In genomic region chr20:53488779-53489272, GRCh38 we compare ENCODE assay signal across 2 cellular contexts.
A peak's percentile ranks its signal among the peaks of the same experiment; 100 is the strongest.
TF ChIP-seq lines count a peak whose summit lies in the region.

No MANE protein-coding gene starts in this region.

TF ChIP-seq in K562, 482 proteins besides CTCF, POLR2A, EP300 and RAD21 (continued from another document):
- no peak for TF ChIP-seq SRF (CRISPR knock-in tag; IDR thresholded peaks at IDR 0.05)
- TF ChIP-seq ZNF212 (CRISPR knock-in tag; IDR thresholded peaks at IDR 0.05): no peak
- TF ChIP-seq MEIS2 (IDR thresholded peaks at IDR 0.05; ENCODE audit: partially characterized antibody): peak; percentile 11

TF ChIP-seq in neural cell, 6 proteins besides CTCF, POLR2A, EP300 and RAD21 (continued from another document):
- TF ChIP-seq SMC3 (conservative IDR thresholded peaks at IDR 0.05; ENCODE audit: poor library complexity) (no peak), TAF1 (IDR thresholded peaks at IDR 0.05; ENCODE audit: low read depth) (no peak), MXI1 (conservative IDR thresholded peaks at IDR 0.05; ENCODE audit: poor library complexity, severe bottlenecking) (no peak)
- TF ChIP-seq, protein P1, sequence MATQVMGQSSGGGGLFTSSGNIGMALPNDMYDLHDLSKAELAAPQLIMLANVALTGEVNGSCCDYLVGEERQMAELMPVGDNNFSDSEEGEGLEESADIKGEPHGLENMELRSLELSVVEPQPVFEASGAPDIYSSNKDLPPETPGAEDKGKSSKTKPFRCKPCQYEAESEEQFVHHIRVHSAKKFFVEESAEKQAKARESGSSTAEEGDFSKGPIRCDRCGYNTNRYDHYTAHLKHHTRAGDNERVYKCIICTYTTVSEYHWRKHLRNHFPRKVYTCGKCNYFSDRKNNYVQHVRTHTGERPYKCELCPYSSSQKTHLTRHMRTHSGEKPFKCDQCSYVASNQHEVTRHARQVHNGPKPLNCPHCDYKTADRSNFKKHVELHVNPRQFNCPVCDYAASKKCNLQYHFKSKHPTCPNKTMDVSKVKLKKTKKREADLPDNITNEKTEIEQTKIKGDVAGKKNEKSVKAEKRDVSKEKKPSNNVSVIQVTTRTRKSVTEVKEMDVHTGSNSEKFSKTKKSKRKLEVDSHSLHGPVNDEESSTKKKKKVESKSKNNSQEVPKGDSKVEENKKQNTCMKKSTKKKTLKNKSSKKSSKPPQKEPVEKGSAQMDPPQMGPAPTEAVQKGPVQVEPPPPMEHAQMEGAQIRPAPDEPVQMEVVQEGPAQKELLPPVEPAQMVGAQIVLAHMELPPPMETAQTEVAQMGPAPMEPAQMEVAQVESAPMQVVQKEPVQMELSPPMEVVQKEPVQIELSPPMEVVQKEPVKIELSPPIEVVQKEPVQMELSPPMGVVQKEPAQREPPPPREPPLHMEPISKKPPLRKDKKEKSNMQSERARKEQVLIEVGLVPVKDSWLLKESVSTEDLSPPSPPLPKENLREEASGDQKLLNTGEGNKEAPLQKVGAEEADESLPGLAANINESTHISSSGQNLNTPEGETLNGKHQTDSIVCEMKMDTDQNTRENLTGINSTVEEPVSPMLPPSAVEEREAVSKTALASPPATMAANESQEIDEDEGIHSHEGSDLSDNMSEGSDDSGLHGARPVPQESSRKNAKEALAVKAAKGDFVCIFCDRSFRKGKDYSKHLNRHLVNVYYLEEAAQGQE (IDR thresholded peaks at IDR 0.05; ENCODE audit: borderline replicate concordance): peak; percentile 97
TF ChIP-seq in neural cell: peak in this region for 2.
